1 cellular context compared by ENCODE assay signal in genomic region chr2:68425503-68425902, GRCh38.
A peak's percentile ranks its signal among the peaks of the same experiment; 100 is the strongest.
TF ChIP-seq lines count a peak whose summit lies in the region.

No MANE protein-coding gene starts in this region.

TF ChIP-seq in K562, 482 proteins besides CTCF, POLR2A, EP300 and RAD21:
- TF ChIP-seq KLF6 (CRISPR knock-in tag; IDR thresholded peaks at IDR 0.05; ENCODE audit: borderline replicate concordance) (no peak), SMAD1 (IDR thresholded peaks at IDR 0.05; ENCODE audit: low read depth, low read length, partially characterized antibody) (no peak), BHLHE40 (IDR thresholded peaks at IDR 0.05; ENCODE audit: low read length) (no peak), SPI1 (IDR thresholded peaks at IDR 0.05; ENCODE audit: borderline replicate concordance, low read depth, low read length) (peak; percentile 90), TFE3 (CRISPR knock-in tag; IDR thresholded peaks at IDR 0.05) (no peak), POLR3A (IDR thresholded peaks at IDR 0.05; ENCODE audit: borderline replicate concordance, extremely low read depth, insufficient read depth, insufficient read length) (no peak), CBFB (CRISPR knock-in tag; IDR thresholded peaks at IDR 0.05) (no peak), NCOA1 (IDR thresholded peaks at IDR 0.05; ENCODE audit: low read depth) (no peak)
